10 cellular contexts compared by ENCODE assay signal in the genomic region with DNA sequence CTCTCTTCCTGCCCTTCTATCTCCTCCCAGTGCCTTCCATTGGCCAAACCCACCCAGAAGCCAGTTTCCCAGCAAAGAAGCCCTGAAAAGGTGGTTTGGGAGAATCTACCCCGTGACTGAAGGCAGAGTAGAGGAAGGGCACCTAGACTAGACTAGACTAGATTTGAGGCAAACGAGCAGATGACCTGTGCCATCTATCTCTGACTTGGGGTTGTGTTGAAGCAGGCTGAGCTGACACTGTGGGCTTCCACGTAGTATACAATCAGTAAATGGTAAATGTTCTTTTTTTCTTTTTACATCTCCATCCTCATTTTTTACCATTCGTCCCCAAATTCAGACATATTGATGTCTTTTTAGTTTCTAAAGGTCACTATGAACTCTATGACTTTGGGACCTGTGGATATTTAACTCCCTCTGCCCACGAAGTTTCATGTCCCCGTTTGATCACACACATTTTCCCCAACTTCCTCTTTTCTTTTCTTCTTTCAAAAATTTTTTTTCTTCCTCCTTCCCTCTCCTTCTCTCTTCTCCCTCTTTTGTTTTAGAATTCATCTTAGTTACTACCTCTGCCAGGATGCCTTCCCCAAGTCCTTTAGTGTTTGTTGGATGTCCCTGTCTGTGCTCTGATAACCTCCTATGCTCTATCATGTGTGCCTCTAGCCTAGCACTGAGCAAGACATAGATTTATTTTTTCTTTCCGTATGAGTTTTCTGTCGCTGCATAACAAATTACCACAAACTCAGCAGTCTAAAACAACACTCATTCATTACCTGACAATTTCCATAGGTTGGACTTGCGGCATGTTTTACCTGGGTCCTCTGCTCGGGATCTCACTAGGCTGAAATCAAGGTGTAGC.
DNase-seq lines count a peak whose midpoint lies in the region; ATAC-seq and TF ChIP-seq lines count a peak whose summit lies in the region.
"Had no signal": no experiment of that assay in that cellular context is flagged by ENCODE, and none has a peak within 500 bp of the region (broad histone marks: within the 10 kb centered on the region; RNA-seq: fewer than 3 reads in every experiment).

No MANE protein-coding gene starts in this region.

- in situ Hi-C loops in KBM-7 (cut with MboI; ENCODE audit: low pct_unique_long_range_greater_than_20kb, low sequenced_read_pairs), result loop anchor here (25.0 kb wide), 1 partner anchor 159 kb away; no protein-coding TSS in a partner anchor
- in situ Hi-C loops in brain microvascular endothelial cell (cut with HindIII; ENCODE audit: low pct_ligation_motif_present, low sequenced_read_pairs), result loop anchor here (25.0 kb wide), 1 partner anchor 184 kb away; no protein-coding TSS in a partner anchor

- no peaks in the 10 kb centered on the region for H3K9me3 Mint-ChIP-seq in stimulated activated naive B cell treated with anti-CD40 and anti-IgM and Interleukin-4, amounts not matched to agents 10 μg/mL and 1 μg/mL and 100 μg/mL, for 72 hours

- no peaks in the 10 kb centered on the region for H3K27me3 Mint-ChIP-seq in stimulated activated naive B cell treated with anti-CD40 and anti-IgM and Interleukin-4, amounts not matched to agents 10 μg/mL and 1 μg/mL and 100 μg/mL, for 72 hours

- peak overlapping the region; percentile 62 for H3K27ac Mint-ChIP-seq in stimulated activated naive B cell treated with anti-CD40 and anti-IgM and Interleukin-4, amounts not matched to agents 10 μg/mL and 1 μg/mL and 100 μg/mL, for 72 hours
- H3K27ac Mint-ChIP-seq: mesothelial cell of epicardium had no signal

- peaks cover 5 to 7% of the 10 kb centered on the region in 2 donors for H3K36me3 Mint-ChIP-seq in stimulated activated naive B cell treated with anti-CD40 and anti-IgM and Interleukin-4, amounts not matched to agents 10 μg/mL and 1 μg/mL and 100 μg/mL, for 72 hours

- H3K4me1 Mint-ChIP-seq in stimulated activated naive B cell treated with anti-CD40 and anti-IgM and Interleukin-4, amounts not matched to agents 10 μg/mL and 1 μg/mL and 100 μg/mL, for 72 hours, result peaks cover 18 to 30% of the 10 kb centered on the region in 2 donors

- peak overlapping the region; percentile 77 for H3K27ac ChIP-seq in brain microvascular endothelial cell
- H3K27ac ChIP-seq: KMS-11 had no signal

- ATAC-seq in GM18909 (IDR thresholded peaks at IDR 0.05; ENCODE audit: poor library complexity, unreplicated experiment), result peak; percentile 54
- ATAC-seq in stimulated activated naive B cell treated with anti-CD40 and anti-IgM and Interleukin-4, amounts not matched to agents 10 μg/mL and 1 μg/mL and 100 μg/mL, for 72 hours (replicated peaks), result peak; percentile 68 to 70

- no peak for TF ChIP-seq CTCF in brain microvascular endothelial cell (IDR thresholded peaks at IDR 0.05; ENCODE audit: low read depth, low read length, missing control alignments)

- peak overlapping the region; percentile 77 for H3K4me3 Mint-ChIP-seq in stimulated activated naive B cell treated with anti-CD40 and anti-IgM and Interleukin-4, amounts not matched to agents 10 μg/mL and 1 μg/mL and 100 μg/mL, for 72 hours
- H3K4me3 Mint-ChIP-seq: mesothelial cell of epicardium had no signal

- DNase-seq in KBM-7, result peak; percentile 56
- no peak for DNase-seq in brain microvascular endothelial cell
- no peak for DNase-seq in stimulated activated naive B cell treated with anti-CD40 and anti-IgM and Interleukin-4, amounts not matched to agents 10 μg/mL and 1 μg/mL and 100 μg/mL, for 72 hours
- no peak for DNase-seq in stimulated activated CD4-positive, alpha-beta T cell treated with anti-CD3 and anti-CD28 coated beads, Interleukin-2, amount 100 ng/mL, for 24 hours
- DNase-seq in DMS153 treated with DMSO at 0.1 percent for 48 hours (lab: John Stamatoyannopoulos, UW; ENCODE audit: unreplicated experiment), result no peak
- DNase-seq in NCI-H1417 treated with DMSO at 0.1 percent for 48 hours (lab: John Stamatoyannopoulos, UW), result no peak
- DNase-seq: NCI-H524 treated with DMSO at 0.1 percent for 48 hours had no signal

- H3K27me3 ChIP-seq in brain microvascular endothelial cell (replicated peaks), result no peaks in the 10 kb centered on the region

- H3K36me3 ChIP-seq in brain microvascular endothelial cell (replicated peaks), result no peaks in the 10 kb centered on the region

- no peak overlapping the region for H3K4me3 ChIP-seq in brain microvascular endothelial cell (ENCODE audit: low read depth, low read length)
